Comparison of ENCODE assay signal across 19 cellular contexts in the genomic region with DNA sequence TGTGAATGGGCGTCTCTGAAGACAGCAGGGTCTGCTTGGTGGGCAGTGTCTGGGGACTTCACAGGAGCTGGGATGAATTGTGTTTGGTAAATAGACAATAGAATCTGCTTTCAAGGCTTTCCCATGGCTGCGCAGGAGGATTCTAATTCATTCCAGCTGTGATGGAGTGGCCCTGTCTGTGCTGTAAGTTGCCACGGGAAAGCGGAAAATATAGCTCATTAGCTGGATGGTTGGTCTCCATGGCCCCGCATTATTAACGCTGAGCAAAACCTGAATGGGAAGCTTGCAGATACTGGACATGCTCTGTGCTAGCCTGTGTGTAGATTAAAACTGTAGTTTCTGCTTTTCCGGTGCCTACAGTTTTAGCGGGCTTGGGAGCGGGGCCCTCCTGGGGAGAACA. TPM values are rescaled to one million over a fixed set of nuclear protein-coding genes. Genes with fewer than 3 reads are reported as not detected.
"Had no signal": no experiment of that assay in that cellular context is flagged by ENCODE, and none has a peak within 500 bp of the region (broad histone marks: within the 10 kb centered on the region; RNA-seq: fewer than 3 reads in every experiment).

No MANE protein-coding gene starts in this region.

- H3K4me1 Mint-ChIP-seq: activated CD4-positive, alpha-beta memory T cell treated with anti-CD3 and anti-CD28 coated beads, Interleukin-2, amount 10 ng/mL, durations not matched to agents 7 days and 5 days had no signal

- H3K4me3 ChIP-seq: tibial artery had no signal

- ATAC-seq: left lobe of liver had no signal

- H3K27ac Mint-ChIP-seq: activated CD4-positive, alpha-beta memory T cell treated with anti-CD3 and anti-CD28 coated beads, Interleukin-2, amount 10 ng/mL, durations not matched to agents 7 days and 5 days; activated T-helper 2 cell treated with anti-CD3 and anti-CD28 coated beads, Interferon-gamma antibody, Interleukin-2, Interleukin-4, amounts not matched to agents 10 μg/mL and 5 μg/mL and 100 μg/mL, durations not matched to agents 14 hours and 24 hours and 36 hours; T-helper 1 cell treated with Interleukin-12 subunit alpha and Interleukin-12 subunit beta and Interleukin-4 antibody, amounts not matched to agents 30 μg/mL and 1 μg/mL, for 36 hours had no signal

- H3K27me3 Mint-ChIP-seq: activated CD4-positive, alpha-beta memory T cell treated with anti-CD3 and anti-CD28 coated beads, Interleukin-2, amount 10 ng/mL, durations not matched to agents 7 days and 5 days had no signal

- H3K27me3 ChIP-seq: neutrophil, tibial artery had no signal

- DNase-seq: activated CD4-positive, alpha-beta memory T cell treated with anti-CD3 and anti-CD28 coated beads, Interleukin-2, amount 10 ng/mL, durations not matched to agents 7 days and 5 days; activated CD8-positive, alpha-beta memory T cell treated with anti-CD3 and anti-CD28 coated beads, Interleukin-2, amount 50 U/mL, for 4 hours; activated naive CD4-positive, alpha-beta T cell treated with anti-CD3 and anti-CD28 coated beads, Interleukin-2, amount 50 U/mL, for 16 hours; anterior cingulate cortex; hippocampal formation; mammary epithelial cell; stimulated activated CD4-positive, alpha-beta T cell treated with anti-CD3 and anti-CD28 coated beads, Interleukin-12 subunit alpha, Interleukin-12 subunit beta, amount 100 ng/mL, for 4 hours; stimulated activated CD4-positive, alpha-beta T cell treated with anti-CD3 and anti-CD28 coated beads, Interleukin-2, amount 100 ng/mL, for 24 hours; tibial artery; WERI-Rb-1 had no signal

- H3K4me3 Mint-ChIP-seq: activated CD4-positive, alpha-beta memory T cell treated with anti-CD3 and anti-CD28 coated beads, Interleukin-2, amount 10 ng/mL, durations not matched to agents 7 days and 5 days; T-helper 1 cell treated with Interleukin-12 subunit alpha and Interleukin-12 subunit beta and Interleukin-4 antibody, amounts not matched to agents 30 μg/mL and 1 μg/mL, for 36 hours had no signal

- H3K9me3 ChIP-seq: neutrophil, tibial artery had no signal

- H3K27ac ChIP-seq: neutrophil, parathyroid adenoma, tibial artery, WERI-Rb-1 had no signal

- H3K4me1 ChIP-seq: parathyroid adenoma, tibial artery had no signal

- H3K9me3 Mint-ChIP-seq: activated CD4-positive, alpha-beta memory T cell treated with anti-CD3 and anti-CD28 coated beads, Interleukin-2, amount 10 ng/mL, durations not matched to agents 7 days and 5 days; activated T-helper 2 cell treated with anti-CD3 and anti-CD28 coated beads, Interferon-gamma antibody, Interleukin-2, Interleukin-4, amounts not matched to agents 10 μg/mL and 5 μg/mL and 100 μg/mL, durations not matched to agents 14 hours and 24 hours and 36 hours; T-helper 1 cell treated with Interleukin-12 subunit alpha and Interleukin-12 subunit beta and Interleukin-4 antibody, amounts not matched to agents 30 μg/mL and 1 μg/mL, for 36 hours had no signal

RNA-seq across cellular contexts. Expression of gene C1QTNF9, which starts 15.6 kb away (rescaled TPM):
- total RNA-seq: activated CD4-positive, alpha-beta memory T cell treated with anti-CD3 and anti-CD28 coated beads, Interleukin-2, amount 10 ng/mL, durations not matched to agents 7 days and 5 days; activated T-helper 2 cell treated with anti-CD3 and anti-CD28 coated beads, Interferon-gamma antibody, Interleukin-2, Interleukin-4, amounts not matched to agents 10 μg/mL and 5 μg/mL and 100 μg/mL, durations not matched to agents 14 hours and 24 hours and 36 hours; bronchial epithelial cell; cerebellum; dermis microvascular lymphatic vessel endothelial cell; mammary epithelial cell had no signal
- polyA plus RNA-seq: keratinocyte, mammary epithelial cell had no signal
